In the genomic region with DNA sequence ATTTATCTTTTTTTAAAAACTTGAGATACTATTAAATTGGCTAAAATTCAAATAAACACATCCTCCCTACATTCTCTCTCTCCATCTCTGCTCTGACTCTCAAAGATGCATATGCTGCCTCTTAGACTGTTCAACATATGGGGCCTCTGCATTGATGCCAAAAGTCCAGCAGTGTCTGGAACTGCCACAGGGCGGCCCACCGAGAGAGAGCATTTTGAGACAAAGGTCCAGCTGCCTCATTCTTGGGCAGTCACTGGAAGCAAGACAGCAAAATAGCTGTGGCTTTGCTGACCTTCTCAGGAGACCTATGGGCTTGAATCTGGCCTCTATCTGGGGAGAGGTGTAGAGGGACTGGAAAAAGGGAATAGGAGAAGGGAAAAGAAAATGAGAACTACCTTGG, we compare ENCODE assay signal across 13 cellular contexts.
DNase-seq lines count a peak whose midpoint lies in the region; ATAC-seq and TF ChIP-seq lines count a peak whose summit lies in the region.
"Had no signal": no experiment of that assay in that cellular context is flagged by ENCODE, and none has a peak within 500 bp of the region (broad histone marks: within the 10 kb centered on the region; RNA-seq: fewer than 3 reads in every experiment).

No MANE protein-coding gene starts in this region.

- ATAC-seq in GM19455 (IDR thresholded peaks at IDR 0.05; ENCODE audit: unreplicated experiment) = no peak
- ATAC-seq: stimulated activated naive CD8-positive, alpha-beta T cell treated with anti-CD3 and anti-CD28 coated beads, Interleukin-15, amount 100 ng/mL, for 72 hours had no signal

- CTCF ChIA-PET in activated naive CD4-positive, alpha-beta T cell treated with anti-CD3 and anti-CD28 coated beads, Interleukin-2, amount 10 ng/mL, durations not matched to agents 7 days and 5 days (lab: Charles Lee) = no interaction called here

- no peak overlapping the region for H3K4me3 Mint-ChIP-seq in activated naive CD4-positive, alpha-beta T cell treated with anti-CD3 and anti-CD28 coated beads, Interleukin-2, amount 10 ng/mL, durations not matched to agents 7 days and 5 days
- H3K4me3 Mint-ChIP-seq: activated naive CD8-positive, alpha-beta T cell treated with anti-CD3 and anti-CD28 coated beads, Interleukin-2, amount 10 ng/mL, durations not matched to agents 7 days and 5 days; naive B cell; stimulated activated naive CD8-positive, alpha-beta T cell treated with anti-CD3 and anti-CD28 coated beads, Interleukin-15, amount 100 ng/mL, for 72 hours had no signal

- no peak overlapping the region for H3K4me3 ChIP-seq in retinal pigment epithelial cell (ENCODE audit: low read length)

- no peaks in the 10 kb centered on the region for H3K9me3 Mint-ChIP-seq in activated naive CD4-positive, alpha-beta T cell treated with anti-CD3 and anti-CD28 coated beads, Interleukin-2, amount 10 ng/mL, durations not matched to agents 7 days and 5 days
- H3K9me3 Mint-ChIP-seq: stimulated activated naive CD8-positive, alpha-beta T cell treated with anti-CD3 and anti-CD28 coated beads, Interleukin-15, amount 100 ng/mL, for 72 hours had no signal

- no peaks in the 10 kb centered on the region for H3K36me3 Mint-ChIP-seq in activated naive CD4-positive, alpha-beta T cell treated with anti-CD3 and anti-CD28 coated beads, Interleukin-2, amount 10 ng/mL, durations not matched to agents 7 days and 5 days
- H3K36me3 Mint-ChIP-seq: activated naive CD8-positive, alpha-beta T cell treated with anti-CD3 and anti-CD28 coated beads, Interleukin-2, amount 10 ng/mL, durations not matched to agents 7 days and 5 days; naive B cell had no signal

- H3K27ac Mint-ChIP-seq in activated naive CD4-positive, alpha-beta T cell treated with anti-CD3 and anti-CD28 coated beads, Interleukin-2, amount 10 ng/mL, durations not matched to agents 7 days and 5 days = no peak overlapping the region
- H3K27ac Mint-ChIP-seq: activated naive CD8-positive, alpha-beta T cell treated with anti-CD3 and anti-CD28 coated beads, Interleukin-2, amount 10 ng/mL, durations not matched to agents 7 days and 5 days; naive B cell; stimulated activated naive CD8-positive, alpha-beta T cell treated with anti-CD3 and anti-CD28 coated beads, Interleukin-15, amount 100 ng/mL, for 72 hours had no signal

- peak; percentile 20 for DNase-seq in NCI-H146 (lab: John Stamatoyannopoulos, UW)
- no peak for DNase-seq in NCI-H146 treated with DMSO at 0.1 percent for 48 hours (lab: John Stamatoyannopoulos, UW; ENCODE audit: unreplicated experiment)
- DNase-seq in NCI-H69 (lab: John Stamatoyannopoulos, UW) = peak; percentile 33
- peak; percentile 81 for DNase-seq in cerebellar cortex (ENCODE audit: low spot score)
- DNase-seq in retinal pigment epithelial cell (ENCODE audit: low read depth) = no peak
- DNase-seq in activated naive CD4-positive, alpha-beta T cell treated with anti-CD3 and anti-CD28 coated beads, Interleukin-2, amount 10 ng/mL, durations not matched to agents 7 days and 5 days = no peak
- no peak for DNase-seq in NCI-H2107 treated with DMSO at 0.1 percent for 48 hours (lab: John Stamatoyannopoulos, UW; ENCODE audit: unreplicated experiment)
- DNase-seq: activated naive CD8-positive, alpha-beta T cell treated with anti-CD3 and anti-CD28 coated beads, Interleukin-2, amount 10 ng/mL, durations not matched to agents 7 days and 5 days; naive B cell; NCI-H2081; SIG-M5; stimulated activated naive CD8-positive, alpha-beta T cell treated with anti-CD3 and anti-CD28 coated beads, Interleukin-15, amount 100 ng/mL, for 72 hours had no signal

- H3K4me1 Mint-ChIP-seq in activated naive CD4-positive, alpha-beta T cell treated with anti-CD3 and anti-CD28 coated beads, Interleukin-2, amount 10 ng/mL, durations not matched to agents 7 days and 5 days = peaks cover 10% of the 10 kb centered on the region
- H3K4me1 Mint-ChIP-seq: naive B cell had no signal

- TF ChIP-seq CTCF in retinal pigment epithelial cell (conservative IDR thresholded peaks at IDR 0.05; ENCODE audit: low read depth, low read length) = peak; percentile 30

- H3K27me3 Mint-ChIP-seq in activated naive CD4-positive, alpha-beta T cell treated with anti-CD3 and anti-CD28 coated beads, Interleukin-2, amount 10 ng/mL, durations not matched to agents 7 days and 5 days = peaks cover 23% of the 10 kb centered on the region

Comparison
In these comparisons a context has a peak if more than half of its experiments do, and no peak if none do; other contexts are left out.
1. DNase-seq: peak in NCI-H146 (single experiment), NCI-H69 (single experiment) and cerebellar cortex (single experiment); none in NCI-H146 treated with DMSO at 0.1 percent for 48 hours (single experiment), retinal pigment epithelial cell (single experiment), activated naive CD4-positive, alpha-beta T cell treated with anti-CD3 and anti-CD28 coated beads, Interleukin-2, amount 10 ng/mL, durations not matched to agents 7 days and 5 days (single experiment) and NCI-H2107 treated with DMSO at 0.1 percent for 48 hours (single experiment).